ENCODE assay signal across 10 cellular contexts in genomic region chr11:69075421-69076128, GRCh38. TPM values are rescaled to one million over a fixed set of nuclear protein-coding genes. Genes with fewer than 3 reads are reported as not detected.
DNase-seq lines count a peak whose midpoint lies in the region; ATAC-seq and TF ChIP-seq lines count a peak whose summit lies in the region.
"Had no signal": no experiment of that assay in that cellular context is flagged by ENCODE, and none has a peak within 500 bp of the region (broad histone marks: within the 10 kb centered on the region; RNA-seq: fewer than 3 reads in every experiment).

No MANE protein-coding gene starts in this region.

- intact Hi-C loops in Right ventricle myocardium inferior (cut with DNase I) = no loop called here

- TF ChIP-seq CTCF in retinal pigment epithelial cell (conservative IDR thresholded peaks at IDR 0.05; ENCODE audit: low read depth, low read length) = no peak

- H3K36me3 Mint-ChIP-seq in activated T-helper 17 cell treated with anti-CD3 and anti-CD28 coated beads, Interleukin-2, amount 50 U/mL, for 72 hours (ENCODE audit: low read depth) = peaks cover under 1% of the 10 kb centered on the region

- no peak overlapping the region for H3K4me3 Mint-ChIP-seq in activated T-helper 17 cell treated with anti-CD3 and anti-CD28 coated beads, Interleukin-2, amount 50 U/mL, for 72 hours

- H3K27ac Mint-ChIP-seq in activated T-helper 17 cell treated with anti-CD3 and anti-CD28 coated beads, Interleukin-2, amount 50 U/mL, for 72 hours = peak overlapping the region; percentile 1
- H3K27ac Mint-ChIP-seq: progenitor cell of endocrine pancreas had no signal

- ATAC-seq in activated T-helper 17 cell treated with anti-CD3 and anti-CD28 coated beads, Interleukin-2, amount 50 U/mL, for 72 hours (replicated peaks) = no peak
- ATAC-seq in Right ventricle myocardium inferior = peak; percentile 92
- no peak for ATAC-seq in HG02610 (IDR thresholded peaks at IDR 0.05; ENCODE audit: unreplicated experiment)

- H3K4me1 Mint-ChIP-seq in activated T-helper 17 cell treated with anti-CD3 and anti-CD28 coated beads, Interleukin-2, amount 50 U/mL, for 72 hours = no peaks in the 10 kb centered on the region

- no peaks in the 10 kb centered on the region for H3K27me3 Mint-ChIP-seq in activated T-helper 17 cell treated with anti-CD3 and anti-CD28 coated beads, Interleukin-2, amount 50 U/mL, for 72 hours
- H3K27me3 Mint-ChIP-seq: progenitor cell of endocrine pancreas had no signal

- no peaks in the 10 kb centered on the region for H3K9me3 Mint-ChIP-seq in activated T-helper 17 cell treated with anti-CD3 and anti-CD28 coated beads, Interleukin-2, amount 50 U/mL, for 72 hours

- DNase-seq in EL (peak; percentile 99), Right ventricle myocardium inferior (ENCODE audit: missing footprints) (peak; percentile 88), retinal pigment epithelial cell (ENCODE audit: low read depth) (peak; percentile 18), DMS114 treated with DMSO at 0.1 percent for 48 hours (lab: John Stamatoyannopoulos, UW; ENCODE audit: unreplicated experiment) (no peak), HuH-7 (ENCODE audit: low spot score) (no peak)
- DNase-seq in stimulated activated CD8-positive, alpha-beta memory T cell treated with anti-CD3 and anti-CD28 coated beads, Interleukin-4, amount 100 ng/mL, for 48 hours = no peak

- no peak overlapping the region for H3K4me3 ChIP-seq in retinal pigment epithelial cell (ENCODE audit: low read length)
- H3K4me3 ChIP-seq: SK-N-MC had no signal

RNA-seq across cellular contexts. Expression of gene TPCN2, which starts 26.8 kb away (rescaled TPM):
- total RNA-seq in activated T-helper 17 cell treated with anti-CD3 and anti-CD28 coated beads, Interleukin-2, amount 50 U/mL, for 72 hours = 10 to 100 TPM; 12.8 to 15.9 TPM
- 9.1 TPM for total RNA-seq in Right ventricle myocardium inferior

Comparison
In these comparisons a context has a peak if more than half of its experiments do, and no peak if none do; other contexts are left out.
1. DNase-seq: peak in EL (single experiment), Right ventricle myocardium inferior (single experiment) and retinal pigment epithelial cell (single experiment); none in stimulated activated CD8-positive, alpha-beta memory T cell treated with anti-CD3 and anti-CD28 coated beads, Interleukin-4, amount 100 ng/mL, for 48 hours (single experiment), DMS114 treated with DMSO at 0.1 percent for 48 hours (single experiment) and HuH-7 (single experiment).